In genomic region chr3:186444974-186445373, GRCh38 we compare ENCODE assay signal across 19 cellular contexts.
"Had no signal": no experiment of that assay in that cellular context is flagged by ENCODE, and none has a peak within 500 bp of the region (broad histone marks: within the 10 kb centered on the region; RNA-seq: fewer than 3 reads in every experiment).

No MANE protein-coding gene starts in this region.

- ATAC-seq: T-cell had no signal

- H3K4me2 ChIP-seq: SK-N-SH had no signal

- H3K9me3 ChIP-seq: SK-N-SH had no signal

- H3K9ac ChIP-seq: SK-N-SH had no signal

- H3K27ac ChIP-seq: RWPE1 had no signal

- DNase-seq: KBM-7, MV-4-11, NCI-H1048, NCI-H1105, NCI-H1417, NCI-H1436 treated with DMSO at 0.1 percent for 48 hours, NCI-H1694, NCI-H187 treated with DMSO at 0.1 percent for 48 hours, NCI-H2029 treated with DMSO at 0.1 percent for 48 hours, NCI-H2171 treated with DMSO at 0.1 percent for 48 hours, NCI-H345, NCI-H446 treated with DMSO at 0.1 percent for 48 hours, NCI-H510A treated with DMSO at 0.1 percent for 48 hours, NCI-H526, SHP77, SK-N-SH, SW 1271, T-cell had no signal
